ENCODE assay signal across 8 cellular contexts in genomic region chr2:219205981-219206441, GRCh38. TPM values are rescaled to one million over a fixed set of nuclear protein-coding genes. Genes with fewer than 3 reads are reported as not detected.
DNase-seq lines count a peak whose midpoint lies in the region; ATAC-seq lines count a peak whose summit lies in the region.

No MANE protein-coding gene starts in this region.

- H3K36me3 Mint-ChIP-seq in T-helper 1 cell treated with Interleukin-12 subunit alpha and Interleukin-12 subunit beta and Interleukin-4 antibody, amounts not matched to agents 30 μg/mL and 1 μg/mL, for 36 hours (ENCODE audit: low read depth): peaks cover 15% of the 10 kb centered on the region
- no peaks in the 10 kb centered on the region for H3K36me3 Mint-ChIP-seq in natural killer cell treated with Interleukin-12 subunit alpha and Interleukin-12 subunit beta and Interleukin-15 and Interleukin-18, amount 100 ng/mL, for 72 hours

- no peak for ATAC-seq in natural killer cell treated with Interleukin-12 subunit alpha and Interleukin-12 subunit beta and Interleukin-15 and Interleukin-18, amount 100 ng/mL, for 72 hours

- peaks cover 32% of the 10 kb centered on the region for H3K4me1 Mint-ChIP-seq in T-helper 1 cell treated with Interleukin-12 subunit alpha and Interleukin-12 subunit beta and Interleukin-4 antibody, amounts not matched to agents 30 μg/mL and 1 μg/mL, for 36 hours (ENCODE audit: low read depth)
- H3K4me1 Mint-ChIP-seq in natural killer cell treated with Interleukin-12 subunit alpha and Interleukin-12 subunit beta and Interleukin-15 and Interleukin-18, amount 100 ng/mL, for 72 hours (ENCODE audit: low read depth in 2 of 2): peaks cover 16 to 21% of the 10 kb centered on the region in 2 donors

- peak overlapping the region; percentile 86 for H3K4me3 Mint-ChIP-seq in T-helper 1 cell treated with Interleukin-12 subunit alpha and Interleukin-12 subunit beta and Interleukin-4 antibody, amounts not matched to agents 30 μg/mL and 1 μg/mL, for 36 hours
- H3K4me3 Mint-ChIP-seq in natural killer cell treated with Interleukin-12 subunit alpha and Interleukin-12 subunit beta and Interleukin-15 and Interleukin-18, amount 100 ng/mL, for 72 hours: peak overlapping the region; percentile 82

- H3K9me3 Mint-ChIP-seq in T-helper 1 cell treated with Interleukin-12 subunit alpha and Interleukin-12 subunit beta and Interleukin-4 antibody, amounts not matched to agents 30 μg/mL and 1 μg/mL, for 36 hours: peaks cover 4% of the 10 kb centered on the region
- H3K9me3 Mint-ChIP-seq in natural killer cell treated with Interleukin-12 subunit alpha and Interleukin-12 subunit beta and Interleukin-15 and Interleukin-18, amount 100 ng/mL, for 72 hours: no peaks in the 10 kb centered on the region

- H3K9me3 ChIP-seq in HUES6 (ENCODE audit: control insufficient read depth, insufficient read depth, low read depth, low read length): 0 out of 2 replicates have a peak, but pooled peaks cover 2% of the 10 kb centered on the region

- peak overlapping the region; percentile 94 for H3K27ac Mint-ChIP-seq in T-helper 1 cell treated with Interleukin-12 subunit alpha and Interleukin-12 subunit beta and Interleukin-4 antibody, amounts not matched to agents 30 μg/mL and 1 μg/mL, for 36 hours
- H3K27ac Mint-ChIP-seq in natural killer cell treated with Interleukin-12 subunit alpha and Interleukin-12 subunit beta and Interleukin-15 and Interleukin-18, amount 100 ng/mL, for 72 hours: peak overlapping the region; percentile 88 to 96

- DNase-seq in T-helper 1 cell (no peak), mesenteric fat pad (ENCODE audit: low spot score) (no peak), NAMALWA (ENCODE audit: low spot score) (no peak), amygdala (lab: John Stamatoyannopoulos, UW) (no peak)
- no peak for DNase-seq in natural killer cell treated with Interleukin-12 subunit alpha and Interleukin-12 subunit beta and Interleukin-15 and Interleukin-18, amount 100 ng/mL, for 72 hours (ENCODE audit: low spot score)

- no peaks in the 10 kb centered on the region for H3K27me3 Mint-ChIP-seq in T-helper 1 cell treated with Interleukin-12 subunit alpha and Interleukin-12 subunit beta and Interleukin-4 antibody, amounts not matched to agents 30 μg/mL and 1 μg/mL, for 36 hours (ENCODE audit: low read depth)
- no peaks in the 10 kb centered on the region for H3K27me3 Mint-ChIP-seq in natural killer cell treated with Interleukin-12 subunit alpha and Interleukin-12 subunit beta and Interleukin-15 and Interleukin-18, amount 100 ng/mL, for 72 hours

- H3K27ac ChIP-seq in HUES6 (ENCODE audit: low read depth, low read length) (no peak overlapping the region), cingulate gyrus (ENCODE audit: low read depth, low read length) (peak overlapping the region; percentile 97)

- H3K27me3 ChIP-seq in HUES6 (ENCODE audit: control insufficient read depth, insufficient read depth, low read length): no peaks in the 10 kb centered on the region

- peak overlapping the region; percentile 78 for H3K4me3 ChIP-seq in HUES6 (ENCODE audit: low read depth, low read length)

- peak overlapping the region; percentile 55 for H3K9ac ChIP-seq in HUES6 (ENCODE audit: low read length)

- peaks cover 8% of the 10 kb centered on the region for H3K4me1 ChIP-seq in HUES6 (ENCODE audit: control insufficient read depth, insufficient read depth, low read length)

- H3K36me3 ChIP-seq in HUES6 (ENCODE audit: control insufficient read depth, insufficient read depth, low read length): peaks cover 35% of the 10 kb centered on the region

RNA-seq across cellular contexts. Expression of gene ZFAND2B, which starts 0.6 kb away (rescaled TPM):
- 10 to 100 TPM; 40.4 to 51.8 TPM for total RNA-seq in natural killer cell treated with Interleukin-12 subunit alpha and Interleukin-12 subunit beta and Interleukin-15 and Interleukin-18, amount 100 ng/mL, for 72 hours
- total RNA-seq in mesenteric fat pad: 31.3 TPM

RNA-seq across cellular contexts. Expression of gene ABCB6, which starts 12.7 kb away (rescaled TPM):
- 10 to 100 TPM; 16.7 to 18.1 TPM for total RNA-seq in natural killer cell treated with Interleukin-12 subunit alpha and Interleukin-12 subunit beta and Interleukin-15 and Interleukin-18, amount 100 ng/mL, for 72 hours
- total RNA-seq in mesenteric fat pad: 36.5 TPM

RNA-seq across cellular contexts. Expression of gene ATG9A, which starts 23.4 kb away (rescaled TPM):
- 10 to 100 TPM; 43.0 to 52.7 TPM for total RNA-seq in natural killer cell treated with Interleukin-12 subunit alpha and Interleukin-12 subunit beta and Interleukin-15 and Interleukin-18, amount 100 ng/mL, for 72 hours
- 59.0 TPM for total RNA-seq in mesenteric fat pad

RNA-seq across cellular contexts. Expression of gene ANKZF1, which starts 23.6 kb away (rescaled TPM):
- total RNA-seq in natural killer cell treated with Interleukin-12 subunit alpha and Interleukin-12 subunit beta and Interleukin-15 and Interleukin-18, amount 100 ng/mL, for 72 hours: 10 to 100 TPM; 82.5 to 87.6 TPM
- total RNA-seq in mesenteric fat pad: 15.9 TPM

RNA-seq across cellular contexts. Expression of gene RETREG2, which starts 27.9 kb away (rescaled TPM):
- 10 to 100 TPM; 69.3 to 79.8 TPM for total RNA-seq in natural killer cell treated with Interleukin-12 subunit alpha and Interleukin-12 subunit beta and Interleukin-15 and Interleukin-18, amount 100 ng/mL, for 72 hours
- total RNA-seq in mesenteric fat pad: 68.1 TPM
